In the genomic region with DNA sequence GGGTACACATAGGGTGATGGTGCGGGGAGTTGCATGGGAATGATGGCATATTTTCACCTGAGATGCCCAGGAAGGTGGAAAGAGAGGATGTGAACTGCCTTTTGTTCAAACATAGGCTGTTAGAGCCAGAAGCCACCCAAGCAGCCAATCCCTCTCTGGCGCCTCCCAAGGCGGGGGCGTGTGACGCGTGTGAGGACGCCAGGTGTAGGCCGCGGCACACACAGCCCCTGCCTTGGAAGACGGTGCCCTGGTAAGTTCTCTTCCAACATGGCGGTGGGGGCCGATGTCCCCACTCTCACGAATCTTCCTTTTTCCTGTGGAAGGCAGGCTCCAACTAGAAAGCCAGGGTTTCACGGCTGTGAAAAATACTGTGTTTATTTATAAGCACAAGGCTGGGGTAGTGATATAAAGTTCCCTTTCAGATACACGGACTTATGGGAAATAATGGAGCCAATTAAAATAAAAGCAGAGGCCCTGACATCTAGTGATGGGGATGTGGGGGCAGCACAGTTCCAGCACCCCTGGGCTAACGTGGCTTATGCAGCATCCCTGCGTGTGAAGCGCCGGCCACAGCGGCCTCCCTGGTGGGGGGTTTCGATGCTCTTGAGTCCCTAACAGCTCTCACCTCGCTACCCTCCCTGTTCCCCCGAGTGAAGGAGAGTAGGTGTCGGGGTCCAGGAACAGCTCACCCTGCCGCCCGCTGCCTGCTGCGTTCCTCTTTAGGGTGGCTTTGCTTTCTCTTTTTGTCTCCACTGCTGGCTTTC, we compare ENCODE assay signal across 17 cellular contexts. TPM values are rescaled to one million over a fixed set of nuclear protein-coding genes. Genes with fewer than 3 reads are reported as not detected.
DNase-seq lines count a peak whose midpoint lies in the region; TF ChIP-seq lines count a peak whose summit lies in the region.
"Had no signal": no experiment of that assay in that cellular context is flagged by ENCODE, and none has a peak within 500 bp of the region (broad histone marks: within the 10 kb centered on the region; RNA-seq: fewer than 3 reads in every experiment).

No MANE protein-coding gene starts in this region.

- no peaks in the 10 kb centered on the region for H3K4me1 ChIP-seq in osteoblast (ENCODE audit: insufficient read depth, low read length)
- H3K4me1 ChIP-seq: A549, Caco-2 had no signal

- H3K4me3 Mint-ChIP-seq in activated naive CD4-positive, alpha-beta T cell treated with anti-CD3 and anti-CD28 coated beads, Interleukin-2, amount 10 ng/mL, durations not matched to agents 7 days and 5 days: no peak overlapping the region
- H3K4me3 Mint-ChIP-seq: CD4-positive, CD25-positive, alpha-beta regulatory T cell had no signal

- H3K9me3 Mint-ChIP-seq in activated naive CD4-positive, alpha-beta T cell treated with anti-CD3 and anti-CD28 coated beads, Interleukin-2, amount 10 ng/mL, durations not matched to agents 7 days and 5 days: peaks cover 19% of the 10 kb centered on the region

- no peaks in the 10 kb centered on the region for H3K4me1 Mint-ChIP-seq in activated naive CD4-positive, alpha-beta T cell treated with anti-CD3 and anti-CD28 coated beads, Interleukin-2, amount 10 ng/mL, durations not matched to agents 7 days and 5 days

- no peak overlapping the region for H2AFZ ChIP-seq in osteoblast (ENCODE audit: low read length)

- CTCF ChIA-PET in activated naive CD4-positive, alpha-beta T cell treated with anti-CD3 and anti-CD28 coated beads, Interleukin-2, amount 10 ng/mL, durations not matched to agents 7 days and 5 days (lab: Charles Lee): no interaction called here

- H3K36me3 ChIP-seq in osteoblast (ENCODE audit: insufficient read depth, low read length): no peaks in the 10 kb centered on the region

- no peak overlapping the region for H3K27ac ChIP-seq in osteoblast (ENCODE audit: low read depth, low read length)
- H3K27ac ChIP-seq: 22Rv1, A549 had no signal

- H3K4me3 ChIP-seq in osteoblast (ENCODE audit: insufficient read depth, low read length): no peak overlapping the region
- H3K4me3 ChIP-seq: A549, K562 had no signal

- peaks cover 4% of the 10 kb centered on the region for H3K36me3 Mint-ChIP-seq in activated naive CD4-positive, alpha-beta T cell treated with anti-CD3 and anti-CD28 coated beads, Interleukin-2, amount 10 ng/mL, durations not matched to agents 7 days and 5 days
- H3K36me3 Mint-ChIP-seq: CD4-positive, CD25-positive, alpha-beta regulatory T cell had no signal

- intact Hi-C loops in head of caudate nucleus (cut with DNase I): no loop called here

- no peak for TF ChIP-seq CTCF in osteoblast (IDR thresholded peaks at IDR 0.05; ENCODE audit: extremely low read depth, low read depth, low read length)
- TF ChIP-seq CTCF in GM10266 (IDR thresholded peaks at IDR 0.05; ENCODE audit: control insufficient read depth, insufficient read depth, low read depth, missing control alignments): no peak

- H3K27ac Mint-ChIP-seq in activated naive CD4-positive, alpha-beta T cell treated with anti-CD3 and anti-CD28 coated beads, Interleukin-2, amount 10 ng/mL, durations not matched to agents 7 days and 5 days: peak overlapping the region; percentile 28
- H3K27ac Mint-ChIP-seq: CD4-positive, CD25-positive, alpha-beta regulatory T cell had no signal

- in situ Hi-C loops in ACHN (cut with HindIII; ENCODE audit: low pct_ligation_motif_present, low pct_unique_long_range_greater_than_20kb, low sequenced_read_pairs): no loop called here

- H3K27me3 Mint-ChIP-seq in activated naive CD4-positive, alpha-beta T cell treated with anti-CD3 and anti-CD28 coated beads, Interleukin-2, amount 10 ng/mL, durations not matched to agents 7 days and 5 days: no peaks in the 10 kb centered on the region

- no peaks in the 10 kb centered on the region for H3K9me3 ChIP-seq in osteoblast (ENCODE audit: low read depth, low read length)
- H3K9me3 ChIP-seq: A549 had no signal

- no peak overlapping the region for H3K4me2 ChIP-seq in osteoblast (ENCODE audit: insufficient read depth, low read length)
- H3K4me2 ChIP-seq: A549 had no signal

- no peaks in the 10 kb centered on the region for H3K27me3 ChIP-seq in osteoblast (ENCODE audit: insufficient read depth, low read length)

- no peaks in the 10 kb centered on the region for H3K79me2 ChIP-seq in osteoblast (ENCODE audit: insufficient read depth, low read length)

- H4K20me1 ChIP-seq in osteoblast (ENCODE audit: insufficient read depth, low read length): no peaks in the 10 kb centered on the region

- DNase-seq in activated naive CD4-positive, alpha-beta T cell treated with anti-CD3 and anti-CD28 coated beads, Interleukin-2, amount 10 ng/mL, durations not matched to agents 7 days and 5 days: no peak
- DNase-seq in activated naive CD4-positive, alpha-beta T cell treated with Interleukin-2 at 50 U/mL for 16 hours: no peak
- DNase-seq in RPMI8226 (peak; percentile 38), head of caudate nucleus (peak in 29 of 42 donors; percentile 24 to 74 (median 51)), osteoblast (ENCODE audit: insufficient read length, low spot score, missing footprints) (peak; percentile 64), ACHN (no peak), GM10266 (ENCODE audit: extremely low spot score) (no peak), NCI-H1436 treated with DMSO at 0.1 percent for 48 hours (lab: John Stamatoyannopoulos, UW) (no peak)
- DNase-seq: C1 segment of cervical spinal cord; CD4-positive, CD25-positive, alpha-beta regulatory T cell; GOT3; HCEC 1CT; IMR-90 had no signal

RNA-seq across cellular contexts. Expression of gene CDH4, which starts 28.3 kb away (rescaled TPM):
- total RNA-seq in osteoblast: 1.1 and 1.8 TPM in 2 replicates
- total RNA-seq: Caco-2, K562 had no signal

Comparison
In these comparisons a context has a peak if more than half of its experiments do, and no peak if none do; other contexts are left out.
1. DNase-seq: peak in RPMI8226 (single experiment), head of caudate nucleus (29 of 42) and osteoblast (single experiment); none in activated naive CD4-positive, alpha-beta T cell treated with anti-CD3 and anti-CD28 coated beads, Interleukin-2, amount 10 ng/mL, durations not matched to agents 7 days and 5 days (single experiment), activated naive CD4-positive, alpha-beta T cell treated with Interleukin-2 at 50 U/mL for 16 hours (single experiment), ACHN (single experiment), GM10266 (single experiment) and NCI-H1436 treated with DMSO at 0.1 percent for 48 hours (single experiment).